Comparison of ENCODE assay signal across 9 cellular contexts in genomic region chr17:81858170-81858966, GRCh38. TPM values are rescaled to one million over a fixed set of nuclear protein-coding genes. Genes with fewer than 3 reads are reported as not detected.
DNase-seq lines count a peak whose midpoint lies in the region; ATAC-seq, FAIRE-seq and TF ChIP-seq lines count a peak whose summit lies in the region.
"Had no signal": no experiment of that assay in that cellular context is flagged by ENCODE, and none has a peak within 500 bp of the region (broad histone marks: within the 10 kb centered on the region; RNA-seq: fewer than 3 reads in every experiment).

No MANE protein-coding gene starts in this region.

- peak overlapping the region; percentile 67 for H2AK9ac ChIP-seq in IMR-90 (replicated peaks; ENCODE audit: low read depth, low read length, poor library complexity)

- no peak overlapping the region for H2BK15ac ChIP-seq in IMR-90 (ENCODE audit: low read depth, low read length)

- POLR2A ChIA-PET in IMR-90 (lab: Charles Lee; ENCODE audit: unreplicated experiment) = interaction anchor here (0.5 kb wide), 1 partner anchor 34 kb away, joined by 3 read pairs; no protein-coding TSS in a partner anchor

- peaks cover 17 to 68% of the 10 kb centered on the region in 2 experiments for H3K79me1 ChIP-seq in IMR-90 (ENCODE audit: low read depth in 1 of 2, low read length in 2 of 2)

- peaks cover 20% of the 10 kb centered on the region for H3K9me1 ChIP-seq in IMR-90 (ENCODE audit: insufficient read depth, low read length)

- H4K91ac ChIP-seq in IMR-90 (ENCODE audit: insufficient read depth, low read depth, low read length) = no peak overlapping the region

- no peak for FAIRE-seq in frontal cortex (lab: Jason Lieb, UNC)

- H2BK120ac ChIP-seq in IMR-90 (ENCODE audit: low read depth, low read length) = no peak overlapping the region

- CTCF ChIA-PET in IMR-90 (lab: Yijun Ruan, JAX) = no interaction called here

- H3K9ac ChIP-seq in IMR-90 (ENCODE audit: low read depth, low read length) (no peak overlapping the region; the same call in 1 of the 2 replicates), mucosa of stomach (ENCODE audit: low read length) (peak overlapping the region; percentile 79)

- H3K23ac ChIP-seq in IMR-90 (ENCODE audit: low read depth, low read length) = peak overlapping the region; percentile 94

- no peak overlapping the region for H3K18ac ChIP-seq in IMR-90 (ENCODE audit: low read depth, low read length)

- H4K5ac ChIP-seq in IMR-90 (ENCODE audit: low read depth, low read length) = no peak overlapping the region

- H3K56ac ChIP-seq in IMR-90 (ENCODE audit: extremely low read depth, insufficient read depth, low read length) = no peak overlapping the region

- TF ChIP-seq POLR2A in IMR-90 (IDR thresholded peaks at IDR 0.05; ENCODE audit: low read depth, low read length) = no peak

- H2AFZ ChIP-seq in IMR-90 (replicated peaks; ENCODE audit: low read length, poor library complexity) = peak overlapping the region; percentile 43

- in situ Hi-C loops in IMR-90 (cut with MboI; ENCODE audit: low sequenced_read_pairs) = no loop called here
- in situ Hi-C loops in astrocyte of the cerebellum (cut with HindIII; ENCODE audit: low sequenced_read_pairs) = no loop called here
- in situ Hi-C loops in G401 (cut with HindIII; ENCODE audit: low sequenced_read_pairs) = no loop called here

- intact Hi-C loops in IMR-90 (cut with micrococcal nuclease) = no loop called here

- no peak overlapping the region for H4K8ac ChIP-seq in IMR-90 (ENCODE audit: low read depth in 2 of 2, low read length in 2 of 2)

- BruUV-seq in IMR-90 (replicated peaks; lab: Mats Ljungman, UMichigan) = no TSS peak

- H3K27ac ChIP-seq in IMR-90 (ENCODE audit: insufficient read depth, low read length) = no peak overlapping the region

- H3K4me1 ChIP-seq in BE2C = no peaks in the 10 kb centered on the region
- H3K4me1 ChIP-seq in IMR-90 (ENCODE audit: control insufficient read depth, insufficient read depth, low read length) = peaks cover 18% of the 10 kb centered on the region
- peaks cover 63% of the 10 kb centered on the region for H3K4me1 ChIP-seq in mucosa of stomach (ENCODE audit: control insufficient read depth, insufficient read depth, low read length)

- DNase-seq in BE2C (no peak), IMR-90 (no peak), astrocyte of the cerebellum (ENCODE audit: low read depth) (no peak), AG08396 (ENCODE audit: low spot score) (no peak), G401 (ENCODE audit: low spot score) (no peak), frontal cortex (ENCODE audit: low spot score in 2 of 2) (no peak), dedifferentiated amniotic fluid mesenchymal stem cell (ENCODE audit: extremely low spot score) (no peak)

- peaks cover 53% of the 10 kb centered on the region for H4K20me1 ChIP-seq in IMR-90 (ENCODE audit: insufficient read depth, low read length)

- WGBS in IMR-90 (ENCODE audit: extremely low coverage in 2 of 2, insufficient read length in 1 of 2), 2 experiments = 94% methylated on average over 24 of the region's 30 CpGs; no CpG with 5 or more reads in 1 of the 2 experiments

- no peak overlapping the region for H3K4ac ChIP-seq in IMR-90 (ENCODE audit: low read depth, low read length)

- TF ChIP-seq CTCF in BE2C (IDR thresholded peaks at IDR 0.05; ENCODE audit: low read depth, low read length) (no peak), IMR-90 (conservative IDR thresholded peaks at IDR 0.05; ENCODE audit: low read depth, low read length) (no peak), astrocyte of the cerebellum (IDR thresholded peaks at IDR 0.05; ENCODE audit: low read depth, low read length, missing control alignments) (no peak)

- peaks cover 52% of the 10 kb centered on the region for H3K36me3 ChIP-seq in BE2C
- H3K36me3 ChIP-seq in IMR-90 (ENCODE audit: control insufficient read depth, insufficient read depth, low read length) = peaks cover 46% of the 10 kb centered on the region
- H3K36me3 ChIP-seq in mucosa of stomach (ENCODE audit: control insufficient read depth, insufficient read depth, low read length) = peaks cover 5% of the 10 kb centered on the region

- peak overlapping the region; percentile 98; the same call in 1 of the 2 replicates for H3K4me2 ChIP-seq in IMR-90 (ENCODE audit: low read depth, low read length)

- no peak overlapping the region for H2BK5ac ChIP-seq in IMR-90 (ENCODE audit: low read depth, low read length, poor library complexity, severe bottlenecking)

- no peak overlapping the region for H2BK20ac ChIP-seq in IMR-90 (ENCODE audit: low read depth, low read length)

- no peaks in the 10 kb centered on the region for H3K27me3 ChIP-seq in BE2C
- H3K27me3 ChIP-seq in IMR-90 (ENCODE audit: control insufficient read depth, insufficient read depth, low read length) = no peaks in the 10 kb centered on the region
- H3K27me3 ChIP-seq in mucosa of stomach (ENCODE audit: control insufficient read depth, insufficient read depth, low read length) = no peaks in the 10 kb centered on the region

- H3K9me3 ChIP-seq in BE2C = no peaks in the 10 kb centered on the region
- no peaks in the 10 kb centered on the region for H3K9me3 ChIP-seq in IMR-90 (ENCODE audit: control insufficient read depth, insufficient read depth, low read length)
- no peaks in the 10 kb centered on the region for H3K9me3 ChIP-seq in mucosa of stomach (ENCODE audit: control insufficient read depth, low read length)

- H3K14ac ChIP-seq in IMR-90 (replicated peaks; ENCODE audit: low read depth, low read length) = no peak overlapping the region

- H3K4me3 ChIP-seq in BE2C (ENCODE audit: low read depth, low read length) (peak overlapping the region; percentile 95), IMR-90 (ENCODE audit: insufficient read depth, low read depth, low read length) (peak overlapping the region; percentile 82; the same call in 1 of the 2 replicates), astrocyte of the cerebellum (ENCODE audit: low read depth, low read length) (peak overlapping the region; percentile 51), mucosa of stomach (ENCODE audit: low read length) (peak overlapping the region; percentile 80)

- dilution Hi-C loops in IMR-90 (cut with HindIII; ENCODE audit: low sequenced_read_pairs, unreplicated experiment) = no loop called here

- ATAC-seq in IMR-90 (ENCODE audit: low read depth) = no peak

- no peak for TF ChIP-seq RAD21 in IMR-90 (IDR thresholded peaks at IDR 0.05; ENCODE audit: low read length)

- H2AK5ac ChIP-seq in IMR-90 (ENCODE audit: low read depth, low read length) = 0 out of 2 replicates have a peak overlapping the region, but pooled peaks have one; percentile 86

TF ChIP-seq in IMR-90, 13 proteins besides CTCF, POLR2A, EP300 and RAD21:
- TF ChIP-seq SMC3 (IDR thresholded peaks at IDR 0.05; ENCODE audit: low read depth, low read length) = no peak

RNA-seq across cellular contexts. Expression of gene P4HB, which starts 2.0 kb away (rescaled TPM):
- 890 TPM for polyA plus RNA-seq in BE2C (2012; ENCODE audit: insufficient read depth, insufficient read length, low read depth)
- total RNA-seq in IMR-90 (2012; rRNA removed) (917 and 932 TPM in 2 replicates), frontal cortex (66.0 TPM)
- polyA plus RNA-seq in IMR-90 (2012; rRNA removed) = 530 and 599 TPM in 2 replicates
- 309 and 642 TPM in 2 replicates for polyA plus RNA-seq in IMR-90 (2012; cell fraction: cytosol; rRNA removed)
- 287 and 329 TPM in 2 replicates for polyA plus RNA-seq in IMR-90 (2012; cell fraction: nucleus; rRNA removed; ENCODE audit: low replicate concordance)
- 310 and 320 TPM in 2 replicates for total RNA-seq in G401 (2014; rRNA removed; shearing (Covaris generic))

RNA-seq across cellular contexts. Expression of gene ARHGDIA, which starts 12.8 kb away (rescaled TPM):
- 2,008 TPM for polyA plus RNA-seq in BE2C (2012; ENCODE audit: insufficient read depth, insufficient read length, low read depth)
- total RNA-seq in IMR-90 (2012; rRNA removed) = 62.7 and 77.2 TPM in 2 replicates
- 324 and 362 TPM in 2 replicates for polyA plus RNA-seq in IMR-90 (2012; rRNA removed)
- 214 and 386 TPM in 2 replicates for polyA plus RNA-seq in IMR-90 (2012; cell fraction: cytosol; rRNA removed)
- polyA plus RNA-seq in IMR-90 (2012; cell fraction: nucleus; rRNA removed; ENCODE audit: low replicate concordance) = 425 and 839 TPM in 2 replicates
- total RNA-seq in G401 (2014; rRNA removed; shearing (Covaris generic)) = 183 and 209 TPM in 2 replicates
- 22.4 TPM for total RNA-seq in frontal cortex

RNA-seq across cellular contexts. Expression of gene PPP1R27, which starts 23.5 kb away (rescaled TPM):
- polyA plus RNA-seq in BE2C (2012; ENCODE audit: insufficient read depth, insufficient read length, low read depth) = not detected
- total RNA-seq in IMR-90 (2012; rRNA removed) (not detected in 2 replicates), frontal cortex (not detected)
- 0.20 and 0.21 TPM in 2 replicates for polyA plus RNA-seq in IMR-90 (2012; rRNA removed)
- polyA plus RNA-seq in IMR-90 (2012; cell fraction: cytosol; rRNA removed) = 0.09 TPM in 1 of 2 replicates, not detected in the other
- polyA plus RNA-seq in IMR-90 (2012; cell fraction: nucleus; rRNA removed; ENCODE audit: low replicate concordance) = 0.56 and 0.97 TPM in 2 replicates
- 0.31 TPM in 1 of 2 replicates, not detected in the other for total RNA-seq in G401 (2014; rRNA removed; shearing (Covaris generic))
- total RNA-seq: pulmonary artery endothelial cell had no signal

RNA-seq across cellular contexts. Expression of gene MCRIP1, which starts 25.3 kb away (rescaled TPM):
- 410 TPM for polyA plus RNA-seq in BE2C (2012; ENCODE audit: insufficient read depth, insufficient read length, low read depth)
- total RNA-seq in IMR-90 (2012; rRNA removed) = 56.5 and 58.9 TPM in 2 replicates
- polyA plus RNA-seq in IMR-90 (2012; rRNA removed) = 164 and 196 TPM in 2 replicates
- polyA plus RNA-seq in IMR-90 (2012; cell fraction: cytosol; rRNA removed) = 183 and 249 TPM in 2 replicates
- polyA plus RNA-seq in IMR-90 (2012; cell fraction: nucleus; rRNA removed; ENCODE audit: low replicate concordance) = 144 and 276 TPM in 2 replicates
- total RNA-seq in G401 (2014; rRNA removed; shearing (Covaris generic)) = 130 and 133 TPM in 2 replicates
- total RNA-seq in frontal cortex = 86.4 TPM

RNA-seq across cellular contexts. Expression of gene ALYREF, which starts 33.0 kb away (rescaled TPM):
- polyA plus RNA-seq in BE2C (2012; ENCODE audit: insufficient read depth, insufficient read length, low read depth) = 427 TPM
- total RNA-seq in IMR-90 (2012; rRNA removed) (144 and 159 TPM in 2 replicates), frontal cortex (92.1 TPM)
- 88.6 and 112 TPM in 2 replicates for polyA plus RNA-seq in IMR-90 (2012; rRNA removed)
- polyA plus RNA-seq in IMR-90 (2012; cell fraction: cytosol; rRNA removed) = 102 and 133 TPM in 2 replicates
- 62.2 and 73.2 TPM in 2 replicates for polyA plus RNA-seq in IMR-90 (2012; cell fraction: nucleus; rRNA removed; ENCODE audit: low replicate concordance)
- 379 and 407 TPM in 2 replicates for total RNA-seq in G401 (2014; rRNA removed; shearing (Covaris generic))
